In genomic region chr3:94875149-94875548, GRCh38 we compare ENCODE assay signal across 21 cellular contexts.
DNase-seq lines count a peak whose midpoint lies in the region; ATAC-seq and TF ChIP-seq lines count a peak whose summit lies in the region.
"Had no signal": no experiment of that assay in that cellular context is flagged by ENCODE, and none has a peak within 500 bp of the region (broad histone marks: within the 10 kb centered on the region; RNA-seq: fewer than 3 reads in every experiment).

No MANE protein-coding gene starts in this region.

- no peaks in the 10 kb centered on the region for H3K79me1 ChIP-seq in H9 (ENCODE audit: insufficient read depth, low read depth, low read length, poor library complexity, severe bottlenecking)

- no peak overlapping the region for H3T11ph ChIP-seq in H9 (ENCODE audit: low read length)

- H3K4me3 Mint-ChIP-seq in H9 (no peak overlapping the region), endodermal cell (no peak overlapping the region)
- H3K4me3 Mint-ChIP-seq: CD8-positive, alpha-beta T cell had no signal

- intact Hi-C loops in sciatic nerve (cut with DNase I) (no loop called here), esophagus squamous epithelium (cut with DNase I) (no loop called here)

- no peaks in the 10 kb centered on the region for H3K4me1 Mint-ChIP-seq in H9
- no peaks in the 10 kb centered on the region for H3K4me1 Mint-ChIP-seq in endodermal cell

- H3K4me1 ChIP-seq in H9 (ENCODE audit: insufficient read depth, low read length) (no peaks in the 10 kb centered on the region), endodermal cell (ENCODE audit: control insufficient read depth, insufficient read depth, low read length) (no peaks in the 10 kb centered on the region), right atrium auricular region (no peaks in the 10 kb centered on the region), esophagus squamous epithelium (no peaks in the 10 kb centered on the region)
- H3K4me1 ChIP-seq: A549, Caco-2, Peyer's patch, SJSA1 had no signal

- H3K56ac ChIP-seq in H9 (ENCODE audit: insufficient read length, low read depth, low read length) = no peak overlapping the region

- no peaks in the 10 kb centered on the region for H4K20me1 ChIP-seq in H9 (ENCODE audit: control insufficient read depth, insufficient read depth, insufficient read length)

- H3K27ac ChIP-seq in H9 (ENCODE audit: insufficient read length, low read depth, low read length) = no peak overlapping the region
- H3K27ac ChIP-seq in endodermal cell (ENCODE audit: low read depth, low read length) = no peak overlapping the region
- no peak overlapping the region for H3K27ac ChIP-seq in right atrium auricular region
- H3K27ac ChIP-seq in esophagus squamous epithelium = no peak overlapping the region
- H3K27ac ChIP-seq: A549, C4-2B, Peyer's patch, SJSA1 had no signal

- H3K9me3 ChIP-seq in H9 (ENCODE audit: control insufficient read depth, low read depth, low read length) (peaks cover 13% of the 10 kb centered on the region), endodermal cell (ENCODE audit: control insufficient read depth, low read length) (peaks cover 15% of the 10 kb centered on the region), right atrium auricular region (no peaks in the 10 kb centered on the region), esophagus squamous epithelium (no peaks in the 10 kb centered on the region)
- H3K9me3 ChIP-seq: A549, Caco-2, Peyer's patch, SJSA1 had no signal

- H3K27me3 Mint-ChIP-seq in H9 (ENCODE audit: low read depth) (no peaks in the 10 kb centered on the region; the same call in 1 of the 2 replicates), endodermal cell (ENCODE audit: insufficient read depth) (no peaks in the 10 kb centered on the region)

- no peak overlapping the region for H2AK5ac ChIP-seq in H9 (ENCODE audit: insufficient read length, low read length)

- H3K4me3 ChIP-seq in endodermal cell (ENCODE audit: low read length) = no peak overlapping the region
- H3K4me3 ChIP-seq in right atrium auricular region = no peak overlapping the region
- no peak overlapping the region for H3K4me3 ChIP-seq in esophagus squamous epithelium
- H3K4me3 ChIP-seq: A549, K562, Peyer's patch, SJSA1 had no signal

- H3K27ac Mint-ChIP-seq in H9 (no peak overlapping the region), endodermal cell (no peak overlapping the region)
- H3K27ac Mint-ChIP-seq: CD8-positive, alpha-beta T cell had no signal

- H3K9ac ChIP-seq in H9 (ENCODE audit: extremely low read depth, insufficient read length, low read length) (no peak overlapping the region), endodermal cell (ENCODE audit: extremely low read depth, low read length, poor library complexity, severe bottlenecking) (no peak overlapping the region)

- no peak overlapping the region for H2BK120ac ChIP-seq in H9 (ENCODE audit: low read depth, low read length, poor library complexity, severe bottlenecking)

- no peak overlapping the region for H2BK12ac ChIP-seq in H9 (ENCODE audit: insufficient read length, low read depth, low read length)

- H2BK5ac ChIP-seq in H9 (ENCODE audit: insufficient read length, low read length) = no peak overlapping the region

- no peak overlapping the region for H4K5ac ChIP-seq in H9 (ENCODE audit: insufficient read length, low read depth, low read length)

- no peak overlapping the region for H3K23ac ChIP-seq in H9 (ENCODE audit: insufficient read length, low read depth, low read length)

- no peak for TF ChIP-seq CTCF in H9 (conservative IDR thresholded peaks at IDR 0.05)
- TF ChIP-seq CTCF in endodermal cell (conservative IDR thresholded peaks at IDR 0.05) = no peak
- no peak for TF ChIP-seq CTCF in right atrium auricular region (IDR thresholded peaks at IDR 0.05)
- no peak for TF ChIP-seq CTCF in esophagus squamous epithelium (IDR thresholded peaks at IDR 0.05)

- DNase-seq in NCI-H524 (lab: John Stamatoyannopoulos, UW) = peak; percentile 6 to 46
- no peak for DNase-seq in NCI-H524 treated with DMSO at 0.1 percent for 48 hours (lab: John Stamatoyannopoulos, UW)
- DNase-seq in H9 = peak; percentile 45
- peak; percentile 56 for DNase-seq in endodermal cell
- no peak for DNase-seq in sciatic nerve (ENCODE audit: low spot score)
- DNase-seq in right atrium auricular region (ENCODE audit: low spot score) = no peak
- DNase-seq in esophagus squamous epithelium (lab: John Stamatoyannopoulos, UW) = no peak
- DNase-seq: Caco-2; CD8-positive, alpha-beta T cell; DMS79 treated with DMSO at 0.1 percent for 48 hours; GF-D8; Kasumi-1; NCI-H1092 treated with DMSO at 0.1 percent for 48 hours; NCI-H1694 treated with DMSO at 0.1 percent for 48 hours; NCI-H2081; NCI-H2227 treated with DMSO at 0.1 percent for 48 hours; Peyer's patch had no signal

- no peak overlapping the region for H2BK20ac ChIP-seq in H9 (ENCODE audit: low read depth, low read length, poor library complexity, severe bottlenecking)

- peaks cover 2 to 8% (median 6%) of the 10 kb centered on the region in 3 experiments; a peak in 5 of 7 replicates for H3K36me3 Mint-ChIP-seq in H9 (ENCODE audit: insufficient read depth in 1 of 3, low read depth in 3 of 3)
- H3K36me3 Mint-ChIP-seq in endodermal cell (ENCODE audit: low read depth) = no peaks in the 10 kb centered on the region
- H3K36me3 Mint-ChIP-seq: CD8-positive, alpha-beta T cell had no signal

- no peak overlapping the region for H3K18ac ChIP-seq in H9 (ENCODE audit: insufficient read length, low read depth, low read length)

- H3K9me3 Mint-ChIP-seq in H9 (peaks cover 17 to 22% of the 10 kb centered on the region in 2 experiments; a peak in 4 of 5 replicates), endodermal cell (peaks cover 10% of the 10 kb centered on the region)

- H3K14ac ChIP-seq in H9 (ENCODE audit: insufficient read depth, low read length) = no peak overlapping the region

- no peaks in the 10 kb centered on the region for H3K36me3 ChIP-seq in endodermal cell (ENCODE audit: control insufficient read depth, insufficient read depth, low read length)
- H3K36me3 ChIP-seq in right atrium auricular region = no peaks in the 10 kb centered on the region
- H3K36me3 ChIP-seq in esophagus squamous epithelium = no peaks in the 10 kb centered on the region
- H3K36me3 ChIP-seq: Peyer's patch, SJSA1 had no signal

- no peak overlapping the region for H2AFZ ChIP-seq in H9 (ENCODE audit: low read length)

- H3K4ac ChIP-seq in H9 (ENCODE audit: low read depth, low read length) = no peak overlapping the region

- no peak overlapping the region for H4K91ac ChIP-seq in H9 (ENCODE audit: insufficient read length, low read depth, low read length)

- H3K79me2 ChIP-seq in H9 (ENCODE audit: insufficient read depth, low read length) = no peaks in the 10 kb centered on the region

- no peaks in the 10 kb centered on the region for H3K23me2 ChIP-seq in H9 (ENCODE audit: insufficient read length, low read depth, low read length, poor library complexity, severe bottlenecking)

- TF ChIP-seq POLR2A in esophagus squamous epithelium (IDR thresholded peaks at IDR 0.05) = no peak

- H4K8ac ChIP-seq in H9 (replicated peaks; ENCODE audit: insufficient read length, low read depth, low read length) = no peak overlapping the region

- no peaks in the 10 kb centered on the region for H3K27me3 ChIP-seq in H9 (ENCODE audit: insufficient read depth, low read length)
- no peaks in the 10 kb centered on the region for H3K27me3 ChIP-seq in endodermal cell (ENCODE audit: control insufficient read depth, insufficient read depth, low read length, poor library complexity, severe bottlenecking)
- no peaks in the 10 kb centered on the region for H3K27me3 ChIP-seq in right atrium auricular region
- H3K27me3 ChIP-seq in esophagus squamous epithelium = no peaks in the 10 kb centered on the region
- H3K27me3 ChIP-seq: Peyer's patch, SJSA1 had no signal

- ATAC-seq in sciatic nerve = peak; percentile 42
- ATAC-seq: A549; CD8-positive, alpha-beta T cell; K562 had no signal

- no peak overlapping the region for H2BK15ac ChIP-seq in H9 (ENCODE audit: low read depth, low read length)

- WGBS in H9 (ENCODE audit: extremely low coverage, insufficient read length, low lambda C conversion rate) = no CpG with 5 or more reads among the region's 1 CpG
- 100% methylated on average over 1 of the region's 1 CpG; no CpG with 5 or more reads in 1 of the 2 experiments for WGBS in endodermal cell (ENCODE audit: insufficient coverage in 1 of 2, insufficient read length in 1 of 2), 2 experiments
- 80% methylated on average over 1 of the region's 1 CpG; no CpG with 5 or more reads in 1 of the 2 donors for WGBS in esophagus squamous epithelium, 2 donors

- H3K4me2 ChIP-seq in H9 (ENCODE audit: insufficient read depth, insufficient read length, low read length) = no peak overlapping the region
- H3K4me2 ChIP-seq: A549 had no signal

Comparison
In these comparisons a context has a peak if more than half of its experiments do, and no peak if none do; other contexts are left out.
1. DNase-seq: peak in NCI-H524 (2 of 2), H9 (single experiment) and endodermal cell (single experiment); none in NCI-H524 treated with DMSO at 0.1 percent for 48 hours (single experiment), sciatic nerve (single experiment), right atrium auricular region (single experiment) and esophagus squamous epithelium (single experiment).